Comparison of ENCODE assay signal across 19 cellular contexts in genomic region chr17:59424331-59424730, GRCh38.
DNase-seq lines count a peak whose midpoint lies in the region; ATAC-seq, FAIRE-seq and TF ChIP-seq lines count a peak whose summit lies in the region.
"Had no signal": no experiment of that assay in that cellular context is flagged by ENCODE, and none has a peak within 500 bp of the region (broad histone marks: within the 10 kb centered on the region; RNA-seq: fewer than 3 reads in every experiment).

No MANE protein-coding gene starts in this region.

- 54 to 80% (median 62%) methylated on average over 4 of the region's 4 CpGs for WGBS in psoas muscle, 3 donors
- 92 to 99% methylated on average over 4 of the region's 4 CpGs for WGBS in testis, 2 donors

- no peak overlapping the region for H3K4me3 Mint-ChIP-seq in brain
- H3K4me3 Mint-ChIP-seq: activated T-helper 17 cell treated with anti-CD3 and anti-CD28 coated beads, Interleukin-2, amount 50 U/mL, for 72 hours; CD4-positive, alpha-beta memory T cell had no signal

- H3K27me3 ChIP-seq in psoas muscle (ENCODE audit: insufficient read depth in 3 of 3, low read length in 2 of 3) = no peaks in the 10 kb centered on the region
- no peaks in the 10 kb centered on the region for H3K27me3 ChIP-seq in testis

- no peaks in the 10 kb centered on the region for H3K36me3 ChIP-seq in psoas muscle (ENCODE audit: insufficient read depth in 1 of 2, low read depth in 1 of 2)
- no peaks in the 10 kb centered on the region for H3K36me3 ChIP-seq in testis (ENCODE audit: low read depth, missing control alignments)

- peaks cover 77% of the 10 kb centered on the region for H3K4me1 ChIP-seq in psoas muscle
- peaks cover 48% of the 10 kb centered on the region for H3K4me1 ChIP-seq in testis

- peak overlapping the region in 3 of 5 experiments; percentile 46 to 91 (median 56) for H3K27ac Mint-ChIP-seq in brain

- FAIRE-seq in GM12891 (lab: Jason Lieb, UNC) = no peak

- no peaks in the 10 kb centered on the region for H3K9me3 ChIP-seq in psoas muscle
- H3K9me3 ChIP-seq in testis = no peaks in the 10 kb centered on the region

- peaks cover 55% of the 10 kb centered on the region for H3K4me1 Mint-ChIP-seq in brain
- H3K4me1 Mint-ChIP-seq: activated T-helper 17 cell treated with anti-CD3 and anti-CD28 coated beads, Interleukin-2, amount 50 U/mL, for 72 hours had no signal

- peak overlapping the region; percentile 96 for H3K27ac ChIP-seq in psoas muscle
- H3K27ac ChIP-seq in testis = peak overlapping the region in 1 of 2 donors; percentile 88
- H3K27ac ChIP-seq: VCaP had no signal

- H3K27me3 Mint-ChIP-seq in brain = no peaks in the 10 kb centered on the region
- H3K27me3 Mint-ChIP-seq: activated T-helper 17 cell treated with anti-CD3 and anti-CD28 coated beads, Interleukin-2, amount 50 U/mL, for 72 hours had no signal

- peak; percentile 33 for DNase-seq in G401 (ENCODE audit: low spot score)
- no peak for DNase-seq in left ventricle myocardium superior
- DNase-seq in psoas muscle = no peak
- no peak for DNase-seq in testis
- DNase-seq in GM12891 (ENCODE audit: insufficient read length, low spot score) = no peak
- DNase-seq in left lobe of liver (ENCODE audit: low spot score) = no peak
- DNase-seq: ACHN; activated CD8-positive, alpha-beta memory T cell treated with anti-CD3 and anti-CD28 coated beads for 24 hours; CD4-positive, alpha-beta memory T cell; effector memory CD4-positive, alpha-beta T cell; mammary epithelial cell; NCI-H1694 treated with DMSO at 0.1 percent for 48 hours; NCI-H524; OCI-M1; stimulated activated CD4-positive, alpha-beta T cell treated with anti-CD3 and anti-CD28 coated beads, Interleukin-2, amount 100 ng/mL, for 48 hours had no signal

- TF ChIP-seq POLR2A in testis (IDR thresholded peaks at IDR 0.05) = no peak
- no peak for TF ChIP-seq POLR2A in GM12891 (IDR thresholded peaks at IDR 0.05; ENCODE audit: low read depth, low read length)

- in situ Hi-C loops in G401 (cut with HindIII; ENCODE audit: low sequenced_read_pairs) = no loop called here

- H3K9me3 Mint-ChIP-seq in brain = peaks cover 0 to 3% (median 0%) of the 10 kb centered on the region in 5 experiments
- H3K9me3 Mint-ChIP-seq: activated T-helper 17 cell treated with anti-CD3 and anti-CD28 coated beads, Interleukin-2, amount 50 U/mL, for 72 hours; CD4-positive, alpha-beta memory T cell had no signal

- peak; percentile 42 for ATAC-seq in left ventricle myocardium superior
- ATAC-seq in psoas muscle = no peak
- ATAC-seq in HG03135 (IDR thresholded peaks at IDR 0.05; ENCODE audit: unreplicated experiment) = no peak
- no peak for ATAC-seq in left lobe of liver
- ATAC-seq: activated T-helper 17 cell treated with anti-CD3 and anti-CD28 coated beads, Interleukin-2, amount 50 U/mL, for 72 hours had no signal

- intact Hi-C loops in left ventricle myocardium superior (cut with micrococcal nuclease) = loop anchor here (10.0 kb wide), 1 partner anchor 90 kb away; the partner anchor contains the start of gene YPEL2
- intact Hi-C loops in psoas muscle (cut with DNase I) = loop anchor here in 1 of 2 donors (5.0 kb wide), 1 partner anchor 37 kb away; no protein-coding TSS in a partner anchor
- intact Hi-C loops in testis (cut with DNase I; ENCODE audit: low total_unique reads) = no loop called here

- TF ChIP-seq CTCF in brain (conservative IDR thresholded peaks at IDR 0.05) (no peak), psoas muscle (IDR thresholded peaks at IDR 0.05) (no peak), testis (IDR thresholded peaks at IDR 0.05) (no peak)

- H3K4me3 ChIP-seq in psoas muscle (peak overlapping the region; percentile 56), testis (no peak overlapping the region)

- H3K36me3 Mint-ChIP-seq in brain = no peaks in the 10 kb centered on the region
- H3K36me3 Mint-ChIP-seq: CD4-positive, alpha-beta memory T cell had no signal

TF ChIP-seq in GM12891, 5 proteins besides CTCF, POLR2A, EP300 and RAD21:
- TF ChIP-seq SPI1 (IDR thresholded peaks at IDR 0.05; ENCODE audit: low read depth, low read length) (no peak), POU2F2 (IDR thresholded peaks at IDR 0.05; ENCODE audit: low read depth, low read length) (no peak), POLR2AphosphoS5 (IDR thresholded peaks at IDR 0.05; ENCODE audit: low read depth, low read length) (no peak), TAF1 (IDR thresholded peaks at IDR 0.05; ENCODE audit: low read depth, low read length) (no peak), PAX5 (IDR thresholded peaks at IDR 0.05; ENCODE audit: insufficient read depth, low read length, severe bottlenecking) (no peak)
